Comparison of ENCODE assay signal across 22 cellular contexts in genomic region chr5:112886975-112887374, GRCh38. TPM values are rescaled to one million over a fixed set of nuclear protein-coding genes. Genes with fewer than 3 reads are reported as not detected.
A peak's percentile ranks its signal among the peaks of the same experiment; 100 is the strongest.
DNase-seq lines count a peak whose midpoint lies in the region; ATAC-seq and TF ChIP-seq lines count a peak whose summit lies in the region.
"Had no signal": no experiment of that assay in that cellular context is flagged by ENCODE, and none has a peak within 500 bp of the region (broad histone marks: within the 10 kb centered on the region; RNA-seq: fewer than 3 reads in every experiment).

No MANE protein-coding gene starts in this region.

- peaks cover 20 to 28% of the 10 kb centered on the region in 2 donors for H3K4me1 Mint-ChIP-seq in natural killer cell treated with Interleukin-12 subunit alpha and Interleukin-12 subunit beta and Interleukin-15 and Interleukin-18, amount 100 ng/mL, for 72 hours (ENCODE audit: low read depth in 2 of 2)
- no peaks in the 10 kb centered on the region for H3K4me1 Mint-ChIP-seq in HFFc6 (ENCODE audit: low read depth)

- H3K4me3 Mint-ChIP-seq in natural killer cell treated with Interleukin-12 subunit alpha and Interleukin-12 subunit beta and Interleukin-15 and Interleukin-18, amount 100 ng/mL, for 72 hours: peak overlapping the region; percentile 24
- H3K4me3 Mint-ChIP-seq in HFFc6: no peak overlapping the region
- H3K4me3 Mint-ChIP-seq: memory B cell; stimulated activated naive B cell treated with anti-CD40 and anti-IgM and Interleukin-4, amounts not matched to agents 10 μg/mL and 1 μg/mL and 100 μg/mL, for 72 hours had no signal

- H3K9me3 Mint-ChIP-seq in natural killer cell treated with Interleukin-12 subunit alpha and Interleukin-12 subunit beta and Interleukin-15 and Interleukin-18, amount 100 ng/mL, for 72 hours: no peaks in the 10 kb centered on the region
- H3K9me3 Mint-ChIP-seq in HFFc6: no peaks in the 10 kb centered on the region
- H3K9me3 Mint-ChIP-seq: activated naive CD4-positive, alpha-beta T cell treated with anti-CD3 and anti-CD28 coated beads, Interleukin-2, amount 50 U/mL, for 72 hours; memory B cell had no signal

- no peaks in the 10 kb centered on the region for H3K27me3 ChIP-seq in MG63
- H3K27me3 ChIP-seq: body of pancreas, sigmoid colon, transverse colon had no signal

- TF ChIP-seq CTCF in HFFc6 (IDR thresholded peaks at IDR 0.05): no peak

- H3K27ac ChIP-seq in KOPT-K1 (ENCODE audit: low read depth, low read length, poor library complexity, severe bottlenecking): peak overlapping the region; percentile 56
- H3K27ac ChIP-seq: body of pancreas, C4-2B, parathyroid adenoma, sigmoid colon, transverse colon had no signal

- no peak overlapping the region for H3K4me3 ChIP-seq in MG63
- H3K4me3 ChIP-seq: body of pancreas, sigmoid colon, transverse colon had no signal

- H3K27ac Mint-ChIP-seq in natural killer cell treated with Interleukin-12 subunit alpha and Interleukin-12 subunit beta and Interleukin-15 and Interleukin-18, amount 100 ng/mL, for 72 hours: peak overlapping the region; percentile 42 to 62
- H3K27ac Mint-ChIP-seq in HFFc6: no peak overlapping the region
- H3K27ac Mint-ChIP-seq: memory B cell; stimulated activated naive B cell treated with anti-CD40 and anti-IgM and Interleukin-4, amounts not matched to agents 10 μg/mL and 1 μg/mL and 100 μg/mL, for 72 hours had no signal

- DNase-seq in activated effector memory CD4-positive, alpha-beta T cell treated with Interleukin-2 at 50 U/mL for 16 hours: peak; percentile 26
- no peak for DNase-seq in activated effector memory CD4-positive, alpha-beta T cell treated with anti-CD3 and anti-CD28 coated beads, Interleukin-2, amount 50 U/mL, for 16 hours
- DNase-seq in activated gamma-delta T cell treated with anti-CD3 and anti-CD28 coated beads, Interleukin-2, amount 50 U/mL, for 16 hours (ENCODE audit: low read depth): peak; percentile 4
- no peak for DNase-seq in natural killer cell treated with Interleukin-12 subunit alpha and Interleukin-12 subunit beta and Interleukin-15 and Interleukin-18, amount 100 ng/mL, for 72 hours (ENCODE audit: low spot score)
- DNase-seq in NCI-H748 treated with DMSO at 0.1 percent for 48 hours (lab: John Stamatoyannopoulos, UW) (no peak), MG63 (no peak), HFFc6 (no peak)
- DNase-seq: ACHN; body of pancreas; cortex of kidney; glutamatergic neuron; left cardiac atrium; NCI-H1694; Right ventricle myocardium superior; sigmoid colon; stimulated activated naive B cell treated with anti-CD40 and anti-IgM and Interleukin-4, amounts not matched to agents 10 μg/mL and 1 μg/mL and 100 μg/mL, for 72 hours; transverse colon had no signal

- H3K9me3 ChIP-seq in KOPT-K1 (ENCODE audit: insufficient read depth, low read length, poor library complexity, severe bottlenecking) (no peaks in the 10 kb centered on the region), MG63 (no peaks in the 10 kb centered on the region)
- H3K9me3 ChIP-seq: body of pancreas, sigmoid colon, transverse colon had no signal

- peak in 1 of 2 donors; percentile 65 for ATAC-seq in natural killer cell treated with Interleukin-12 subunit alpha and Interleukin-12 subunit beta and Interleukin-15 and Interleukin-18, amount 100 ng/mL, for 72 hours
- ATAC-seq: activated naive CD4-positive, alpha-beta T cell treated with anti-CD3 and anti-CD28 coated beads, Interleukin-2, amount 50 U/mL, for 72 hours; body of pancreas; left cardiac atrium; stimulated activated naive B cell treated with anti-CD40 and anti-IgM and Interleukin-4, amounts not matched to agents 10 μg/mL and 1 μg/mL and 100 μg/mL, for 72 hours had no signal

- peaks cover 18% of the 10 kb centered on the region for H3K36me3 Mint-ChIP-seq in natural killer cell treated with Interleukin-12 subunit alpha and Interleukin-12 subunit beta and Interleukin-15 and Interleukin-18, amount 100 ng/mL, for 72 hours
- H3K36me3 Mint-ChIP-seq in HFFc6 (ENCODE audit: low read depth): peaks cover 19% of the 10 kb centered on the region

- H3K27me3 Mint-ChIP-seq in natural killer cell treated with Interleukin-12 subunit alpha and Interleukin-12 subunit beta and Interleukin-15 and Interleukin-18, amount 100 ng/mL, for 72 hours: no peaks in the 10 kb centered on the region
- H3K27me3 Mint-ChIP-seq in HFFc6 (ENCODE audit: insufficient read depth): no peaks in the 10 kb centered on the region
- H3K27me3 Mint-ChIP-seq: memory B cell; stimulated activated naive B cell treated with anti-CD40 and anti-IgM and Interleukin-4, amounts not matched to agents 10 μg/mL and 1 μg/mL and 100 μg/mL, for 72 hours had no signal

- H3K36me3 ChIP-seq in KOPT-K1 (ENCODE audit: insufficient read depth, low read length): peaks cover 71% of the 10 kb centered on the region
- H3K36me3 ChIP-seq in MG63: peaks cover 85% of the 10 kb centered on the region

RNA-seq across cellular contexts. Expression of gene SRP19, which starts 25.9 kb away (rescaled TPM):
- 10 to 100 TPM; 62.4 to 70.7 TPM for total RNA-seq in natural killer cell treated with Interleukin-12 subunit alpha and Interleukin-12 subunit beta and Interleukin-15 and Interleukin-18, amount 100 ng/mL, for 72 hours
- 90.4 and 208 TPM in 2 replicates for total RNA-seq in MG63 (2014; rRNA removed; shearing (Covaris generic); ENCODE audit: low replicate concordance)
- 10 to 100 TPM; 53.8 to 69.5 (median 58.9) TPM for total RNA-seq in HFFc6 (2021; fragmentation: NEBNext Ultra II Directional; extraction: Animal tissue kit (Norgen Biotek cat#: 25700))

RNA-seq across cellular contexts. Expression of gene REEP5, which starts 35.1 kb away (rescaled TPM):
- 100 to 1,000 TPM; 102 to 113 TPM for total RNA-seq in natural killer cell treated with Interleukin-12 subunit alpha and Interleukin-12 subunit beta and Interleukin-15 and Interleukin-18, amount 100 ng/mL, for 72 hours
- 18.5 and 25.3 TPM in 2 replicates for total RNA-seq in MG63 (2014; rRNA removed; shearing (Covaris generic); ENCODE audit: low replicate concordance)
- 100 to 1,000 TPM in 4 of 6 experiments, 10 to 100 TPM in 2; 95.9 to 143 (median 107) TPM for total RNA-seq in HFFc6 (2021; fragmentation: NEBNext Ultra II Directional; extraction: Animal tissue kit (Norgen Biotek cat#: 25700))

Comparison
In these comparisons a context has a peak if more than half of its experiments do, and no peak if none do; other contexts are left out.
1. DNase-seq: peak in activated effector memory CD4-positive, alpha-beta T cell treated with Interleukin-2 at 50 U/mL for 16 hours (single experiment) and activated gamma-delta T cell treated with anti-CD3 and anti-CD28 coated beads, Interleukin-2, amount 50 U/mL, for 16 hours (single experiment); none in activated effector memory CD4-positive, alpha-beta T cell treated with anti-CD3 and anti-CD28 coated beads, Interleukin-2, amount 50 U/mL, for 16 hours (single experiment), natural killer cell treated with Interleukin-12 subunit alpha and Interleukin-12 subunit beta and Interleukin-15 and Interleukin-18, amount 100 ng/mL, for 72 hours (single experiment), NCI-H748 treated with DMSO at 0.1 percent for 48 hours (single experiment), MG63 (single experiment) and HFFc6 (single experiment).